In genomic region chr10:124671486-124672075, GRCh38 we compare ENCODE assay signal across 8 cellular contexts.
A peak's percentile ranks its signal among the peaks of the same experiment; 100 is the strongest.
DNase-seq lines count a peak whose midpoint lies in the region; ATAC-seq and TF ChIP-seq lines count a peak whose summit lies in the region.

No MANE protein-coding gene starts in this region.

- POLR2A ChIA-PET in OCI-LY7 (lab: Charles Lee) = interaction anchor here (0.7 to 1.4 kb wide), 2 partner anchors 8 to 14 kb away, joined by 3 to 4 read pairs; no protein-coding TSS in a partner anchor

- H3K4me2 ChIP-seq in OCI-LY7 (ENCODE audit: low read length) = no peak overlapping the region

- H3K27me3 Mint-ChIP-seq in effector memory CD8-positive, alpha-beta T cell = no peaks in the 10 kb centered on the region

- no peaks in the 10 kb centered on the region for H3K9me3 Mint-ChIP-seq in effector memory CD8-positive, alpha-beta T cell

- peaks cover 85% of the 10 kb centered on the region in 2 donors for H3K4me1 Mint-ChIP-seq in effector memory CD8-positive, alpha-beta T cell (ENCODE audit: low read depth in 2 of 2)

- TF ChIP-seq CTCF in OCI-LY7 (conservative IDR thresholded peaks at IDR 0.05; ENCODE audit: low read length) = no peak

- no peaks in the 10 kb centered on the region for H3K4me1 ChIP-seq in OCI-LY7 (ENCODE audit: insufficient read depth, low read length, poor library complexity, severe bottlenecking)

- no peaks in the 10 kb centered on the region for H3K9me2 ChIP-seq in OCI-LY7 (ENCODE audit: insufficient read depth, low read length)

- H3K79me2 ChIP-seq in OCI-LY7 (ENCODE audit: insufficient read depth, low read depth, low read length) = peaks cover 18% of the 10 kb centered on the region; the same call in 1 of the 2 replicates

- no peak overlapping the region for H3K27ac ChIP-seq in OCI-LY7 (ENCODE audit: low read depth, low read length, poor library complexity, severe bottlenecking)

- ATAC-seq in effector memory CD8-positive, alpha-beta T cell (replicated peaks) = peak; percentile 64
- no peak for ATAC-seq in HG03457 (IDR thresholded peaks at IDR 0.05; ENCODE audit: unreplicated experiment)
- ATAC-seq in HG03354 (IDR thresholded peaks at IDR 0.05; ENCODE audit: poor library complexity, severe bottlenecking, unreplicated experiment) = no peak
- ATAC-seq in GM18907 (IDR thresholded peaks at IDR 0.05; ENCODE audit: unreplicated experiment) = no peak

- CTCF ChIA-PET in OCI-LY7 (lab: Charles Lee; ENCODE audit: unreplicated experiment) = no interaction called here

- intact Hi-C loops in OCI-LY7 (cut with micrococcal nuclease; ENCODE audit: unreplicated experiment) = no loop called here

- no peaks in the 10 kb centered on the region; the same call in 1 of the 2 replicates for H4K20me1 ChIP-seq in OCI-LY7 (ENCODE audit: insufficient read depth, low read length)

- H2AFZ ChIP-seq in OCI-LY7 (ENCODE audit: low read length) = no peak overlapping the region

- DNase-seq in GM03348 (ENCODE audit: low spot score) (peak; percentile 41), NCI-H510A treated with DMSO at 0.1 percent for 48 hours (lab: John Stamatoyannopoulos, UW) (peak; percentile 36), myocyte (ENCODE audit: low read depth) (peak; percentile 85), OCI-LY7 (ENCODE audit: low spot score) (no peak)
- DNase-seq in effector memory CD8-positive, alpha-beta T cell = no peak

- H3K27ac Mint-ChIP-seq in effector memory CD8-positive, alpha-beta T cell = peak overlapping the region; percentile 96 to 98

- H3K9me3 ChIP-seq in OCI-LY7 (ENCODE audit: low read length) = no peaks in the 10 kb centered on the region

- peaks cover 85% of the 10 kb centered on the region for H3K36me3 ChIP-seq in OCI-LY7 (ENCODE audit: insufficient read depth, low read length)

- H3K4me3 ChIP-seq in OCI-LY7 (ENCODE audit: low read depth, low read length, poor library complexity, severe bottlenecking) = no peak overlapping the region

- H3K4me3 Mint-ChIP-seq in effector memory CD8-positive, alpha-beta T cell = peak overlapping the region; percentile 81 to 83

- BruUV-seq in OCI-LY7 (replicated peaks; lab: Mats Ljungman, UMichigan) = no TSS peak

- H3K36me3 Mint-ChIP-seq in effector memory CD8-positive, alpha-beta T cell (ENCODE audit: insufficient read depth) = peaks cover 39% of the 10 kb centered on the region

Comparison
In these comparisons a context has a peak if more than half of its experiments do, and no peak if none do; other contexts are left out.
1. DNase-seq: peak in GM03348 (single experiment), NCI-H510A treated with DMSO at 0.1 percent for 48 hours (single experiment) and myocyte (single experiment); none in effector memory CD8-positive, alpha-beta T cell (0 of 3) and OCI-LY7 (single experiment).